Comparison of ENCODE assay signal across 15 cellular contexts in the genomic region with DNA sequence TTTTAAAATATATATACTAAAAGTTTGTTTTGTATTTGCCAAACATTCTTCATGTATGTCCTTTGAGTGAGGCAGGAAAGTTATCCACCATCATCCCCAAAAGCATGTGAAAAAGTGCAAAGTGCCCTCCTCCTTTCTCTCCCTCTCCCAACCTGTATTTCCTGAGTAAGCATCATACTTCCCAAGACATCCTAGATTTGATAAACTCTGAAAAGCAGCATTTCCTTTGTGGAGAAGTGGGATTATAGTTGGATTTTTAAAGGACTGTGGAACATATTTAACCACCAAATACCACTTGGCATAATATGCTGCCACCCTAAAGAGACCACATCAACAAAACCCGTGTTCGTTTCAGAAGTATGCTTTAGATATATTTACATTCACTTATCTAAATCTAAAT. TPM values are rescaled to one million over a fixed set of nuclear protein-coding genes. Genes with fewer than 3 reads are reported as not detected.
DNase-seq lines count a peak whose midpoint lies in the region; ATAC-seq, FAIRE-seq and TF ChIP-seq lines count a peak whose summit lies in the region.
"Had no signal": no experiment of that assay in that cellular context is flagged by ENCODE, and none has a peak within 500 bp of the region (broad histone marks: within the 10 kb centered on the region; RNA-seq: fewer than 3 reads in every experiment).

No MANE protein-coding gene starts in this region.

- H3K27ac Mint-ChIP-seq in effector memory CD8-positive, alpha-beta T cell = no peak overlapping the region
- H3K27ac Mint-ChIP-seq: activated CD4-positive, alpha-beta T cell treated with anti-CD3 and anti-CD28 coated beads, Interleukin-2, amount 10 ng/mL, durations not matched to agents 7 days and 5 days had no signal

- intact Hi-C loops in PC-3 (cut with micrococcal nuclease) = loop anchor here (5.0 kb wide), 1 partner anchor 163 kb away; no protein-coding TSS in a partner anchor
- intact Hi-C loops in ovary (cut with DNase I) = loop anchor here in 3 of 4 donors (5.0 to 10.0 kb wide), 2 partner anchors 173 to 426 kb away; no protein-coding TSS in a partner anchor

- no peak overlapping the region for H3K27ac ChIP-seq in ACC112 (ENCODE audit: low read depth, low read length)
- no peak overlapping the region for H3K27ac ChIP-seq in PC-3 (ENCODE audit: low read length)
- peak overlapping the region; percentile 43 for H3K27ac ChIP-seq in fibroblast of lung (ENCODE audit: insufficient read depth, low read length)
- H3K27ac ChIP-seq in ovary = peak overlapping the region in 1 of 2 donors; percentile 38
- H3K27ac ChIP-seq: cardiac muscle cell had no signal

- H4K20me1 ChIP-seq in PC-3 (ENCODE audit: low read length) = peaks cover 43% of the 10 kb centered on the region
- no peaks in the 10 kb centered on the region for H4K20me1 ChIP-seq in fibroblast of lung (ENCODE audit: control insufficient read depth, extremely low read depth, insufficient read depth, low read length)

- no peak for ATAC-seq in PC-3
- ATAC-seq in effector memory CD8-positive, alpha-beta T cell (replicated peaks) = no peak
- ATAC-seq: Panc1 had no signal

- TF ChIP-seq CTCF in PC-3 (conservative IDR thresholded peaks at IDR 0.05; ENCODE audit: low read depth, low read length) = no peak
- TF ChIP-seq CTCF in fibroblast of lung (conservative IDR thresholded peaks at IDR 0.05 in 1 of 2, IDR thresholded peaks at IDR 0.05 in 1 of 2; ENCODE audit: low read depth in 1 of 2, low read length in 2 of 2) = no peak
- TF ChIP-seq CTCF in ovary (IDR thresholded peaks at IDR 0.05) = no peak

- peaks cover 6% of the 10 kb centered on the region for H3F3A ChIP-seq in PC-3 (ENCODE audit: low read length, unreplicated experiment)

- no peaks in the 10 kb centered on the region for H3K36me3 Mint-ChIP-seq in effector memory CD8-positive, alpha-beta T cell (ENCODE audit: insufficient read depth)

- DNase-seq in PC-3 (no peak), fibroblast of lung (ENCODE audit: low read depth in 2 of 2) (no peak), ovary (no peak), NCI-H82 (lab: John Stamatoyannopoulos, UW) (no peak), urothelium cell line (ENCODE audit: low spot score) (no peak)
- DNase-seq in activated CD4-positive, alpha-beta T cell treated with anti-CD3 and anti-CD28 coated beads for 1 hour = no peak
- DNase-seq in effector memory CD8-positive, alpha-beta T cell = no peak
- DNase-seq: activated CD4-positive, alpha-beta T cell treated with anti-CD3 and anti-CD28 coated beads, Interleukin-2, amount 10 ng/mL, durations not matched to agents 7 days and 5 days; C1 segment of cervical spinal cord; NCI-H1694 treated with DMSO at 0.1 percent for 48 hours had no signal

- H2AFZ ChIP-seq in ACC112 (ENCODE audit: low read length, unreplicated experiment) = no peak overlapping the region
- no peak overlapping the region for H2AFZ ChIP-seq in PC-3 (ENCODE audit: low read length)
- no peak overlapping the region for H2AFZ ChIP-seq in fibroblast of lung (ENCODE audit: low read length)

- TF ChIP-seq POLR2A in ovary (IDR thresholded peaks at IDR 0.05) = no peak

- peaks cover 16% of the 10 kb centered on the region for H3K4me1 ChIP-seq in ACC112 (ENCODE audit: control insufficient read depth, insufficient read depth, low read length, unreplicated experiment)
- H3K4me1 ChIP-seq in PC-3 (ENCODE audit: insufficient read depth, low read length) = 0 out of 2 replicates have a peak, but pooled peaks cover 4% of the 10 kb centered on the region
- H3K4me1 ChIP-seq in fibroblast of lung (ENCODE audit: control insufficient read depth, extremely low read depth, insufficient read depth, low read length) = no peaks in the 10 kb centered on the region
- H3K4me1 ChIP-seq in ovary (ENCODE audit: insufficient read depth) = no peaks in the 10 kb centered on the region

- no peak for FAIRE-seq in urothelium cell line (lab: Jason Lieb, UNC)
- FAIRE-seq: GM12891 had no signal

- no peaks in the 10 kb centered on the region for H3K27me3 Mint-ChIP-seq in effector memory CD8-positive, alpha-beta T cell
- H3K27me3 Mint-ChIP-seq: activated CD4-positive, alpha-beta T cell treated with anti-CD3 and anti-CD28 coated beads, Interleukin-2, amount 10 ng/mL, durations not matched to agents 7 days and 5 days had no signal

- H3K9me2 ChIP-seq in PC-3 (replicated peaks; ENCODE audit: low read length) = no peaks in the 10 kb centered on the region

- POLR2A ChIA-PET in PC-3 (lab: Charles Lee; ENCODE audit: unreplicated experiment) = interaction anchor here (0.6 kb wide), 1 partner anchor 161 kb away, joined by 11 read pairs; no protein-coding TSS in a partner anchor

- H3K9ac ChIP-seq in PC-3 (ENCODE audit: low read length) (peak overlapping the region; percentile 86), fibroblast of lung (ENCODE audit: insufficient read depth, low read length) (no peak overlapping the region)

- H3K27me3 ChIP-seq in ACC112 (ENCODE audit: insufficient read depth, low read length) (no peaks in the 10 kb centered on the region), PC-3 (ENCODE audit: low read length) (no peaks in the 10 kb centered on the region), fibroblast of lung (ENCODE audit: control insufficient read depth, insufficient read depth, low read length) (no peaks in the 10 kb centered on the region), ovary (no peaks in the 10 kb centered on the region)
- H3K27me3 ChIP-seq: cardiac muscle cell had no signal

- BruUV-seq in PC-3 (replicated peaks; lab: Mats Ljungman, UMichigan) = no TSS peak

- no peaks in the 10 kb centered on the region for H3K9me3 Mint-ChIP-seq in effector memory CD8-positive, alpha-beta T cell
- H3K9me3 Mint-ChIP-seq: activated CD4-positive, alpha-beta T cell treated with anti-CD3 and anti-CD28 coated beads, Interleukin-2, amount 10 ng/mL, durations not matched to agents 7 days and 5 days had no signal

- H3K79me2 ChIP-seq in ACC112 (ENCODE audit: control insufficient read depth, insufficient read depth, low read length, unreplicated experiment) (peaks cover 41% of the 10 kb centered on the region), PC-3 (ENCODE audit: low read length) (peaks cover 94% of the 10 kb centered on the region), fibroblast of lung (ENCODE audit: control insufficient read depth, insufficient read depth, low read length) (peaks cover 19% of the 10 kb centered on the region)

- peaks cover 10% of the 10 kb centered on the region; the same call in 1 of the 2 replicates for H3K36me3 ChIP-seq in ACC112 (ENCODE audit: insufficient read depth, low read length)
- H3K36me3 ChIP-seq in PC-3 (ENCODE audit: low read depth, low read length) = peaks cover 36% of the 10 kb centered on the region
- peaks cover 2% of the 10 kb centered on the region for H3K36me3 ChIP-seq in fibroblast of lung (ENCODE audit: control insufficient read depth, insufficient read depth, low read length)
- H3K36me3 ChIP-seq in ovary = no peaks in the 10 kb centered on the region

- no peak overlapping the region for H3K4me3 Mint-ChIP-seq in effector memory CD8-positive, alpha-beta T cell

- 11 to 25% (median 25%) methylated on average over 2 of the region's 2 CpGs for WGBS in ovary, 3 donors

- H3K4me3 ChIP-seq in ACC112 (ENCODE audit: low read depth, low read length) = peak overlapping the region; percentile 80
- peak overlapping the region; percentile 92 for H3K4me3 ChIP-seq in PC-3 (ENCODE audit: low read length)
- H3K4me3 ChIP-seq in fibroblast of lung (replicated peaks in 1 of 4; ENCODE audit: control extremely low read depth in 1 of 4, insufficient read depth in 1 of 4, low read depth in 3 of 4, low read length in 4 of 4) = peak overlapping the region in 3 of 4 experiments; percentile 15 to 95 (median 69)
- peak overlapping the region; percentile 10 for H3K4me3 ChIP-seq in ovary

- H3K4me2 ChIP-seq in PC-3 (ENCODE audit: low read length) (peak overlapping the region; percentile 92), fibroblast of lung (ENCODE audit: extremely low read depth, insufficient read depth, low read length) (peak overlapping the region; percentile 68)

- no peak for TF ChIP-seq EP300 in ovary (IDR thresholded peaks at IDR 0.05)

- no peaks in the 10 kb centered on the region for H3K9me3 ChIP-seq in PC-3 (ENCODE audit: low read length)
- no peaks in the 10 kb centered on the region for H3K9me3 ChIP-seq in fibroblast of lung (ENCODE audit: control insufficient read depth, insufficient read depth, low read depth, low read length)
- H3K9me3 ChIP-seq in ovary = no peaks in the 10 kb centered on the region

- CTCF ChIA-PET in PC-3 (lab: Charles Lee) = no interaction called here

- H3K4me1 Mint-ChIP-seq in effector memory CD8-positive, alpha-beta T cell (ENCODE audit: low read depth in 2 of 2) = peaks cover 8 to 9% of the 10 kb centered on the region in 2 donors

RNA-seq across cellular contexts. Expression of gene NET1, which starts 36.9 kb away (rescaled TPM):
- total RNA-seq in PC-3 (2014; rRNA removed) (86.9 and 88.2 TPM in 2 replicates), fibroblast of lung (32.1 and 45.4 TPM in 2 replicates), ovary (10 to 100 TPM; 31.0 to 79.2 (median 60.4) TPM)
- polyA plus RNA-seq in fibroblast of lung (7.2 and 24.8 TPM in 2 replicates), ovary (10 to 100 TPM; 40.1 to 51.0 TPM)
- polyA plus RNA-seq in fibroblast of lung (2012) = 4.6 and 13.6 TPM in 2 replicates
- 18.8 and 25.8 TPM in 2 replicates for polyA minus RNA-seq in fibroblast of lung (ENCODE audit: low replicate concordance)

RNA-seq across cellular contexts. Expression of gene TUBAL3, which starts 44.6 kb away (rescaled TPM):
- total RNA-seq in PC-3 (2014; rRNA removed) (not detected in 2 replicates), fibroblast of lung (not detected in 2 replicates), ovary (under 1 TPM in 3 of 7 donors, not detected in 4; 0.15 to 0.34 (median 0.15) TPM)
- polyA plus RNA-seq in fibroblast of lung (not detected in 2 replicates), ovary (not detected)
- polyA plus RNA-seq in fibroblast of lung (2012) = not detected in 2 replicates
- polyA minus RNA-seq in fibroblast of lung (ENCODE audit: low replicate concordance) = not detected in 2 replicates
- total RNA-seq: activated CD4-positive, alpha-beta T cell treated with anti-CD3 and anti-CD28 coated beads, Interleukin-2, amount 10 ng/mL, durations not matched to agents 7 days and 5 days; cardiac muscle cell had no signal
- polyA plus RNA-seq: cardiac muscle cell had no signal

RNA-seq across cellular contexts. Expression of gene CALML5, which starts 50.1 kb away (rescaled TPM):
- total RNA-seq in PC-3 (2014; rRNA removed) = not detected in 2 replicates
- total RNA-seq in fibroblast of lung = not detected in 2 replicates
- not detected in 2 replicates for polyA plus RNA-seq in fibroblast of lung
- polyA plus RNA-seq in fibroblast of lung (2012) = not detected in 2 replicates
- polyA minus RNA-seq in fibroblast of lung (ENCODE audit: low replicate concordance) = not detected in 2 replicates
- total RNA-seq in ovary = 1 to 10 TPM in 1 of 7 donors, not detected in 6; 1.7 TPM
- not detected for polyA plus RNA-seq in ovary
- total RNA-seq: activated CD4-positive, alpha-beta T cell treated with anti-CD3 and anti-CD28 coated beads, Interleukin-2, amount 10 ng/mL, durations not matched to agents 7 days and 5 days; cardiac muscle cell; renal cortical epithelial cell had no signal
- polyA plus RNA-seq: cardiac muscle cell had no signal

Comparison
In these comparisons a context has a peak if more than half of its experiments do, and no peak if none do; other contexts are left out.
1. H3K4me3 ChIP-seq: peak in every context shown above with its lines; median percentile 92 in PC-3; 80 in ACC112; 69 in fibroblast of lung; 10 in ovary.